ENCODE assay signal across 19 cellular contexts in the genomic region with DNA sequence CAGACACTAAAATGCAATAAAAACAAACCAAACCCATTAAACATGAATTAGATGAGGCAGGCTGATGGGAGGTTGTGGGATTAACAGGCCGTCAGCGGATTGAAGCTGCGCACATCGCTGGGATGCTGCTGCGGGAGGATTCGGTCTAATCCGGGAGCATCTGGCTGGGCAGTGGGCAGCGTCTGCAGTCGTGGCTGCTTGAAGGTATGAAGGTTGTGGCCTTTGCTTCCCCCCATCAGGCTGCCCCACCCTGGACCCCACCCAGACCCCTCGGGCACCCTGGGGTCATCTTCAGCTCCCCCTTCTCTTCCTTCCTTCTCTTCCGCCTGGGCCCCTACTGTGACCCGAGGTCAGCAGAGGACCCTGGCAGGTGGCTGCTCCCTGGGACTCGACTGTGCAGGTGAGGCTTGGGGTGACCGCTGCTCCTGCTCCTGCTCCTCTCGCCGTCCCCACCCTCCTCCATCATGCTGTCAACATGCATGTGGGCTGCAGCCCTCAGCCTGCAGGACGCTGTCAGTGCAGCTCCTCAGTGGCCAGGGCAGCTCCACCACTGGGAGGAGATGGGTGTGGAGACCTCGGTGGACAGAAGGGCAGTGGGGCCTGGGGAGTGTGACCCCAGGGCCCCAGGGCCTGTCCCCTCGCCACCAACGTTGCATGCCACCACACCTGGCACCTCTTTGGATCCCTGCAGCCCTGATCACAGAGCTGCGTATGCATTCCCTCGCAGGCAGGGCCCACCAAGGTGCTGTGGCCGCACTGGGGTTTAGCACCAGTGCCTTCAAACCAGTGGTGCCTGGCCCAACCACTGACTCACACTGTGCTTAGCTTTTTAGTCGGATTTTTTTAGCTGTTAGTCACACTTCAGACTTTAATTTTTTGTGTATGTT.
DNase-seq lines count a peak whose midpoint lies in the region; ATAC-seq and TF ChIP-seq lines count a peak whose summit lies in the region.
"Had no signal": no experiment of that assay in that cellular context is flagged by ENCODE, and none has a peak within 500 bp of the region (broad histone marks: within the 10 kb centered on the region; RNA-seq: fewer than 3 reads in every experiment).

No MANE protein-coding gene starts in this region.

- peak; percentile 85 for DNase-seq in EH (ENCODE audit: low read depth)
- peak; percentile 14 for DNase-seq in RKO (ENCODE audit: low spot score)
- peak; percentile 63 to 81 for DNase-seq in fibroblast of lung (ENCODE audit: low read depth in 2 of 2)
- peak; percentile 28 for DNase-seq in renal cortical epithelial cell (ENCODE audit: low read depth)
- no peak for DNase-seq in COLO668 (lab: John Stamatoyannopoulos, UW; ENCODE audit: unreplicated experiment)
- DNase-seq in HAP-1 (ENCODE audit: low spot score in 2 of 2): no peak
- no peak for DNase-seq in Karpas-422
- no peak for DNase-seq in right cardiac atrium
- DNase-seq: activated gamma-delta T cell; heart right ventricle; left colon; NCI-H2029; NCI-H774; retina; stimulated activated CD4-positive, alpha-beta T cell treated with anti-CD3 and anti-CD28 coated beads, Interleukin-4, amount 100 ng/mL, for 4 hours; stimulated activated naive CD4-positive, alpha-beta T cell; T-helper 9 cell had no signal

- no peaks in the 10 kb centered on the region for H3K27me3 ChIP-seq in fibroblast of lung (ENCODE audit: control insufficient read depth, insufficient read depth, low read length)
- no peaks in the 10 kb centered on the region for H3K27me3 ChIP-seq in HAP-1 (ENCODE audit: low read depth)
- H3K27me3 ChIP-seq in Karpas-422 (ENCODE audit: low read length): no peaks in the 10 kb centered on the region
- H3K27me3 ChIP-seq in right cardiac atrium (ENCODE audit: control insufficient read depth, insufficient read depth): no peaks in the 10 kb centered on the region
- H3K27me3 ChIP-seq: vagina had no signal

- H3K36me3 ChIP-seq in fibroblast of lung (ENCODE audit: control insufficient read depth, insufficient read depth, low read length) (no peaks in the 10 kb centered on the region), HAP-1 (replicated peaks) (no peaks in the 10 kb centered on the region), Karpas-422 (ENCODE audit: insufficient read depth, low read length) (no peaks in the 10 kb centered on the region)
- H3K36me3 ChIP-seq: heart right ventricle, vagina had no signal

- H2AFZ ChIP-seq in fibroblast of lung (ENCODE audit: low read length) (no peak overlapping the region), Karpas-422 (ENCODE audit: low read length) (no peak overlapping the region)

- no peak overlapping the region for H3K27ac ChIP-seq in fibroblast of lung (ENCODE audit: insufficient read depth, low read length)
- H3K27ac ChIP-seq in Karpas-422 (ENCODE audit: low read length): no peak overlapping the region
- no peak overlapping the region for H3K27ac ChIP-seq in right cardiac atrium (ENCODE audit: low read length)
- H3K27ac ChIP-seq: heart right ventricle, vagina had no signal

- in situ Hi-C loops in HAP-1 (cut with MboI; ENCODE audit: low sequenced_read_pairs): no loop called here

- H4K20me1 ChIP-seq in fibroblast of lung (ENCODE audit: control insufficient read depth, extremely low read depth, insufficient read depth, low read length) (no peaks in the 10 kb centered on the region), Karpas-422 (ENCODE audit: insufficient read depth, low read depth, low read length) (no peaks in the 10 kb centered on the region)

- H3K79me2 ChIP-seq in fibroblast of lung (ENCODE audit: control insufficient read depth, insufficient read depth, low read length) (no peaks in the 10 kb centered on the region), Karpas-422 (ENCODE audit: low read length) (no peaks in the 10 kb centered on the region)

- H3K4me1 ChIP-seq in fibroblast of lung (ENCODE audit: control insufficient read depth, extremely low read depth, insufficient read depth, low read length) (peaks cover 3% of the 10 kb centered on the region), HAP-1 (no peaks in the 10 kb centered on the region), Karpas-422 (ENCODE audit: low read length) (no peaks in the 10 kb centered on the region), right cardiac atrium (ENCODE audit: control insufficient read depth, insufficient read depth, low read length) (no peaks in the 10 kb centered on the region)
- H3K4me1 ChIP-seq: heart right ventricle, vagina had no signal

- no peak for TF ChIP-seq CTCF in fibroblast of lung (conservative IDR thresholded peaks at IDR 0.05 in 1 of 2, IDR thresholded peaks at IDR 0.05 in 1 of 2; ENCODE audit: low read depth in 1 of 2, low read length in 2 of 2)

- 82% methylated on average over 24 of the region's 24 CpGs for WGBS in right cardiac atrium

- H3K9ac ChIP-seq in fibroblast of lung (ENCODE audit: insufficient read depth, low read length) (no peak overlapping the region), Karpas-422 (ENCODE audit: low read length) (no peak overlapping the region)

- no peaks in the 10 kb centered on the region for H3K9me2 ChIP-seq in Karpas-422 (replicated peaks; ENCODE audit: insufficient read depth, low read length)

- ATAC-seq in right cardiac atrium: no peak
- ATAC-seq: left colon, Right ventricle myocardium inferior had no signal

- H3K9me3 ChIP-seq in fibroblast of lung (ENCODE audit: control insufficient read depth, insufficient read depth, low read depth, low read length) (no peaks in the 10 kb centered on the region), HAP-1 (no peaks in the 10 kb centered on the region), Karpas-422 (ENCODE audit: low read length) (no peaks in the 10 kb centered on the region), right cardiac atrium (ENCODE audit: control insufficient read depth, low read length) (no peaks in the 10 kb centered on the region)
- H3K9me3 ChIP-seq: heart right ventricle, vagina had no signal

- intact Hi-C loops in right cardiac atrium (cut with DNase I): no loop called here

- no peak overlapping the region for H3K4me3 ChIP-seq in fibroblast of lung (replicated peaks in 1 of 4; ENCODE audit: control extremely low read depth in 1 of 4, insufficient read depth in 1 of 4, low read depth in 3 of 4, low read length in 4 of 4)
- no peak overlapping the region for H3K4me3 ChIP-seq in HAP-1
- H3K4me3 ChIP-seq in Karpas-422 (ENCODE audit: low read length): no peak overlapping the region
- H3K4me3 ChIP-seq in right cardiac atrium (ENCODE audit: low read length): no peak overlapping the region
- H3K4me3 ChIP-seq: heart right ventricle, vagina had no signal

- no peak overlapping the region for H3K4me2 ChIP-seq in fibroblast of lung (ENCODE audit: extremely low read depth, insufficient read depth, low read length)
- no peak overlapping the region for H3K4me2 ChIP-seq in Karpas-422 (ENCODE audit: low read depth, low read length, poor library complexity, severe bottlenecking)

Comparison
In these comparisons a context has a peak if more than half of its experiments do, and no peak if none do; other contexts are left out.
1. DNase-seq: peak in EH (single experiment), RKO (single experiment), fibroblast of lung (2 of 2) and renal cortical epithelial cell (single experiment); none in COLO668 (single experiment), HAP-1 (0 of 2), Karpas-422 (single experiment) and right cardiac atrium (0 of 3).